ENCODE assay signal across 8 cellular contexts in the genomic region with DNA sequence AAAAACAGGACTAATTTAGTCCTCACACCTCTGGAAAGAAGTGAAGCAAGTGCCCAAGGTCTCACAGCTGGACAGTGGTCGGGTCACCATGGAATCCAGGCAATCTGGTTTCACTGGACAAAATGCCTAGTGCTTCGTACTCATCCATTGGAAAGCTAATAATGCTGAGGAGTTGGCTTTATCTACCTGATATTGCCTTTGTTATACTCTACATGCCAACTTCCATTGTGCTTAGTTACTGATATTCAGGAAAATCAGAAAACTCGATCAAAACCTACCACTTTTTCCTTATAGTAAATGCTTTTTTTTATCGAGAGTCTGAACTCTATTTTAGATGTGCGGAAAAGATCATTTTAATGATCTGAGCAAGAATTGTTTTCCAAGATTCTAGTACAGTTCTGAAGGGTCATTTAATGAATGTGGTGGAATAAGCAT. TPM values are rescaled to one million over a fixed set of nuclear protein-coding genes. Genes with fewer than 3 reads are reported as not detected.
DNase-seq lines count a peak whose midpoint lies in the region; ATAC-seq and TF ChIP-seq lines count a peak whose summit lies in the region.

No MANE protein-coding gene starts in this region.

- H3K27me3 ChIP-seq in esophagus muscularis mucosa, result no peaks in the 10 kb centered on the region
- H3K27me3 ChIP-seq in sigmoid colon, result no peaks in the 10 kb centered on the region

- H3K4me1 ChIP-seq in OCI-LY7 (ENCODE audit: insufficient read depth, low read length, poor library complexity, severe bottlenecking), result peaks cover 5% of the 10 kb centered on the region
- H3K4me1 ChIP-seq in esophagus muscularis mucosa, result peaks cover 4 to 11% (median 7%) of the 10 kb centered on the region in 4 donors
- peaks cover 0 to 7% (median 5%) of the 10 kb centered on the region in 4 donors for H3K4me1 ChIP-seq in sigmoid colon

- POLR2A ChIA-PET in OCI-LY7 (lab: Charles Lee), result interaction anchor here (0.6 to 1.4 kb wide), 6 partner anchors 12 to 733 kb away, joined by 3 to 5 read pairs (median 3); no protein-coding TSS in a partner anchor

- peak overlapping the region; percentile 99 for H2AFZ ChIP-seq in OCI-LY7 (ENCODE audit: low read length)

- H3K4me2 ChIP-seq in OCI-LY7 (ENCODE audit: low read length), result peak overlapping the region; percentile 69

- BruUV-seq in OCI-LY7 (replicated peaks; lab: Mats Ljungman, UMichigan), result no TSS peak

- CTCF ChIA-PET in OCI-LY7 (lab: Charles Lee; ENCODE audit: unreplicated experiment), result interaction anchor here (0.6 to 1.6 kb wide), 3 partner anchors 12 to 268 kb away, joined by 3 to 5 read pairs (median 5); no protein-coding TSS in a partner anchor

- H3K9me2 ChIP-seq in OCI-LY7 (ENCODE audit: insufficient read depth, low read length), result no peaks in the 10 kb centered on the region

- H3K9me3 ChIP-seq in OCI-LY7 (ENCODE audit: low read length) (no peaks in the 10 kb centered on the region), esophagus muscularis mucosa (no peaks in the 10 kb centered on the region), sigmoid colon (no peaks in the 10 kb centered on the region)

- H4K20me1 ChIP-seq in OCI-LY7 (ENCODE audit: insufficient read depth, low read length), result no peaks in the 10 kb centered on the region

- intact Hi-C loops in OCI-LY7 (cut with micrococcal nuclease; ENCODE audit: unreplicated experiment) (loop anchor here (1.0 to 10.0 kb wide), 4 partner anchors 64 to 756 kb away; partner anchors contain the start of genes AKIRIN2, CNR1, SLC35A1 and SMIM8), esophagus muscularis mucosa (cut with DNase I) (loop anchor here (5.0 kb wide), 2 partner anchors 64 to 179 kb away; partner anchors contain the start of genes RARS2 and SLC35A1), sigmoid colon (cut with DNase I) (loop anchor here (5.0 kb wide), 1 partner anchor 64 kb away; the partner anchor contains the start of gene SLC35A1)

- TF ChIP-seq CTCF in OCI-LY7 (conservative IDR thresholded peaks at IDR 0.05; ENCODE audit: low read length) (no peak), esophagus muscularis mucosa (IDR thresholded peaks at IDR 0.05) (no peak), sigmoid colon (IDR thresholded peaks at IDR 0.05) (no peak)

- DNase-seq in OCI-LY7 (ENCODE audit: low spot score) (no peak), esophagus muscularis mucosa (ENCODE audit: extremely low spot score) (no peak), sigmoid colon (no peak), NCI-H1105 (lab: John Stamatoyannopoulos, UW) (no peak), NCI-H2029 treated with DMSO at 0.1 percent for 48 hours (lab: John Stamatoyannopoulos, UW) (no peak)

- ATAC-seq in GM19324 (IDR thresholded peaks at IDR 0.05; ENCODE audit: low FRiP score, unreplicated experiment) (peak; percentile 15), GM18861 (IDR thresholded peaks at IDR 0.05; ENCODE audit: unreplicated experiment) (no peak), HG03108 (IDR thresholded peaks at IDR 0.05; ENCODE audit: unreplicated experiment) (no peak)

- TF ChIP-seq POLR2A in esophagus muscularis mucosa (IDR thresholded peaks at IDR 0.05; ENCODE audit: low read depth) (no peak), sigmoid colon (IDR thresholded peaks at IDR 0.05) (no peak)

- no peaks in the 10 kb centered on the region for H3K36me3 ChIP-seq in OCI-LY7 (ENCODE audit: insufficient read depth, low read length)
- H3K36me3 ChIP-seq in esophagus muscularis mucosa, result no peaks in the 10 kb centered on the region
- H3K36me3 ChIP-seq in sigmoid colon, result no peaks in the 10 kb centered on the region

- H3K79me2 ChIP-seq in OCI-LY7 (ENCODE audit: insufficient read depth, low read depth, low read length), result no peaks in the 10 kb centered on the region

- H3K27ac ChIP-seq in OCI-LY7 (ENCODE audit: low read depth, low read length, poor library complexity, severe bottlenecking) (peak overlapping the region; percentile 34), esophagus muscularis mucosa (replicated peaks in 1 of 4) (peak overlapping the region; percentile 73 to 87 (median 82)), sigmoid colon (peak overlapping the region; percentile 82 to 90 (median 85))

- TF ChIP-seq EP300 in esophagus muscularis mucosa (IDR thresholded peaks at IDR 0.05) (no peak), sigmoid colon (IDR thresholded peaks at IDR 0.05) (no peak)

- 35% methylated on average over 5 of the region's 5 CpGs for WGBS in esophagus muscularis mucosa
- WGBS in sigmoid colon, 2 donors, result 29 to 39% methylated on average over 5 of the region's 5 CpGs

- peak overlapping the region; percentile 85 for H3K4me3 ChIP-seq in OCI-LY7 (ENCODE audit: low read depth, low read length, poor library complexity, severe bottlenecking)
- peak overlapping the region; percentile 72 to 89 (median 84) for H3K4me3 ChIP-seq in esophagus muscularis mucosa
- peak overlapping the region; percentile 64 to 94 (median 84) for H3K4me3 ChIP-seq in sigmoid colon

RNA-seq across cellular contexts. Expression of gene CFAP206, which starts 1.0 kb away (rescaled TPM):
- total RNA-seq in OCI-LY7 (2014; rRNA removed; shearing (Covaris generic)), result 0.19 TPM in 1 of 2 replicates, not detected in the other
- total RNA-seq in OCI-LY7 (2022) (0.32 TPM in 1 of 2 replicates, not detected in the other), esophagus muscularis mucosa (under 1 TPM in 2 of 4 donors, not detected in 2; 0.23 to 0.26 TPM), sigmoid colon (under 1 TPM in 3 of 4 donors, not detected in 1; 0.14 to 0.36 (median 0.33) TPM)
- polyA plus RNA-seq in sigmoid colon, result under 1 TPM in 1 of 3 donors, not detected in 2; 0.04 TPM

Comparison
In these comparisons a context has a peak if more than half of its experiments do, and no peak if none do; other contexts are left out.
1. H3K27ac ChIP-seq: peak in every context shown above with its lines; median percentile 85 in sigmoid colon; 82 in esophagus muscularis mucosa; 34 in OCI-LY7.